7 cellular contexts compared by ENCODE assay signal in genomic region chr6:110944681-110945151, GRCh38. TPM values are rescaled to one million over a fixed set of nuclear protein-coding genes. Genes with fewer than 3 reads are reported as not detected.
DNase-seq lines count a peak whose midpoint lies in the region; ATAC-seq and TF ChIP-seq lines count a peak whose summit lies in the region.

No MANE protein-coding gene starts in this region.

- no peaks in the 10 kb centered on the region for H3K36me3 ChIP-seq in MG63
- H3K36me3 ChIP-seq in mucosa of descending colon (ENCODE audit: low read depth), result no peaks in the 10 kb centered on the region

- no peaks in the 10 kb centered on the region for H3K4me1 ChIP-seq in mucosa of descending colon (ENCODE audit: low read depth)

- peak; percentile 100 for ATAC-seq in GM18520 (IDR thresholded peaks at IDR 0.05; ENCODE audit: unreplicated experiment)
- ATAC-seq in HG02571 (IDR thresholded peaks at IDR 0.05; ENCODE audit: unreplicated experiment), result peak; percentile 99
- ATAC-seq in activated T-cell treated with anti-CD3 and anti-CD28 coated beads, Interleukin-2, amount 50 U/mL, for 4 hours, result peak; percentile 99
- peak; percentile 79 for ATAC-seq in mucosa of descending colon

- H3K4me3 Mint-ChIP-seq in activated T-cell treated with anti-CD3 and anti-CD28 coated beads, Interleukin-2, amount 50 U/mL, for 4 hours, result no peak overlapping the region

- DNase-seq in MG63 (peak; percentile 33), mucosa of descending colon (no peak), NCI-H1105 treated with DMSO at 0.1 percent for 48 hours (lab: John Stamatoyannopoulos, UW) (no peak), NCI-H2081 treated with DMSO at 0.1 percent for 48 hours (lab: John Stamatoyannopoulos, UW) (no peak)
- no peak for DNase-seq in activated T-cell treated with anti-CD3 and anti-CD28 coated beads, Interleukin-2, amount 50 U/mL, for 4 hours

- no peaks in the 10 kb centered on the region for H3K27me3 Mint-ChIP-seq in activated T-cell treated with anti-CD3 and anti-CD28 coated beads, Interleukin-2, amount 50 U/mL, for 4 hours (ENCODE audit: low read depth)

- H3K4me1 Mint-ChIP-seq in activated T-cell treated with anti-CD3 and anti-CD28 coated beads, Interleukin-2, amount 50 U/mL, for 4 hours (ENCODE audit: low read depth), result peaks cover 6% of the 10 kb centered on the region

- H3K4me3 ChIP-seq in MG63, result no peak overlapping the region
- no peak overlapping the region for H3K4me3 ChIP-seq in mucosa of descending colon

- H3K27me3 ChIP-seq in MG63, result no peaks in the 10 kb centered on the region

- TF ChIP-seq CTCF in mucosa of descending colon (IDR thresholded peaks at IDR 0.05), result no peak

- H3K9me3 ChIP-seq in MG63, result no peaks in the 10 kb centered on the region
- no peaks in the 10 kb centered on the region for H3K9me3 ChIP-seq in mucosa of descending colon

- H3K36me3 Mint-ChIP-seq in activated T-cell treated with anti-CD3 and anti-CD28 coated beads, Interleukin-2, amount 50 U/mL, for 4 hours (ENCODE audit: insufficient read depth), result no peaks in the 10 kb centered on the region

- intact Hi-C loops in mucosa of descending colon (cut with DNase I, micrococcal nuclease), result no loop called here

- no peaks in the 10 kb centered on the region for H3K9me3 Mint-ChIP-seq in activated T-cell treated with anti-CD3 and anti-CD28 coated beads, Interleukin-2, amount 50 U/mL, for 4 hours

RNA-seq across cellular contexts. Expression of gene GTF3C6, which starts 13.8 kb away (rescaled TPM):
- total RNA-seq in MG63 (2014; rRNA removed; shearing (Covaris generic); ENCODE audit: low replicate concordance), result 22.3 and 68.3 TPM in 2 replicates
- total RNA-seq in activated T-cell treated with anti-CD3 and anti-CD28 coated beads, Interleukin-2, amount 50 U/mL, for 4 hours, result 100 to 1,000 TPM; 147 to 160 (median 151) TPM
- total RNA-seq in mucosa of descending colon, result 10 to 100 TPM; 69.7 to 76.4 (median 73.5) TPM

RNA-seq across cellular contexts. Expression of gene RPF2, which starts 37.1 kb away (rescaled TPM):
- 51.4 and 105 TPM in 2 replicates for total RNA-seq in MG63 (2014; rRNA removed; shearing (Covaris generic); ENCODE audit: low replicate concordance)
- total RNA-seq in activated T-cell treated with anti-CD3 and anti-CD28 coated beads, Interleukin-2, amount 50 U/mL, for 4 hours, result 100 to 1,000 TPM; 103 to 111 (median 108) TPM
- total RNA-seq in mucosa of descending colon, result 10 to 100 TPM; 11.4 to 20.3 (median 13.7) TPM
